1 cellular context compared by ENCODE assay signal in genomic region chr12:56007892-56008471, GRCh38.
A peak's percentile ranks its signal among the peaks of the same experiment; 100 is the strongest.
TF ChIP-seq lines count a peak whose summit lies in the region.

No MANE protein-coding gene starts in this region.

TF ChIP-seq in K562, 482 proteins besides CTCF, POLR2A, EP300 and RAD21 (continued from another document):
- TF ChIP-seq ZBTB40 (IDR thresholded peaks at IDR 0.05) (0 out of 2 replicates have a peak, but pooled peaks have one; percentile 30), ZBTB40 (CRISPR knock-in tag; IDR thresholded peaks at IDR 0.05) (no peak), EGR1 (conservative IDR thresholded peaks at IDR 0.05) (peak; percentile 80)
TF ChIP-seq in K562: peak in this region for 9.
